In genomic region chr6:170291271-170292110, GRCh38 we compare ENCODE assay signal across 2 cellular contexts.
TF ChIP-seq lines count a peak whose summit lies in the region.

No MANE protein-coding gene starts in this region.

TF ChIP-seq in HCT116, 20 proteins besides CTCF, POLR2A, EP300 and RAD21:
- TF ChIP-seq ELF1 (IDR thresholded peaks at IDR 0.05; ENCODE audit: borderline replicate concordance, low read depth) (no peak), SP1 (IDR thresholded peaks at IDR 0.05; ENCODE audit: low read depth) (no peak), SRF (IDR thresholded peaks at IDR 0.05; ENCODE audit: low read depth) (no peak), ATF3 (IDR thresholded peaks at IDR 0.05) (no peak), JUND (IDR thresholded peaks at IDR 0.05) (no peak), SIN3A (IDR thresholded peaks at IDR 0.05; ENCODE audit: low read depth) (no peak), ZFX (IDR thresholded peaks at IDR 0.05) (no peak), EZH2 (IDR thresholded peaks at IDR 0.05) (no peak), POLR2AphosphoS5 (IDR thresholded peaks at IDR 0.05; ENCODE audit: low read depth, low read length) (no peak), FOSL1 (IDR thresholded peaks at IDR 0.05; ENCODE audit: low read depth) (no peak), MAX (IDR thresholded peaks at IDR 0.05) (no peak), ZNF274 (IDR thresholded peaks at IDR 0.05; ENCODE audit: low read depth, low read length) (no peak), CBX3 (IDR thresholded peaks at IDR 0.05; ENCODE audit: low read depth) (no peak), TCF7L2 (IDR thresholded peaks at IDR 0.05; ENCODE audit: borderline replicate concordance, extremely low read depth, insufficient read depth, insufficient read length) (no peak), ZBTB33 (IDR thresholded peaks at IDR 0.05; ENCODE audit: extremely low read depth, insufficient replicate concordance, low read length) (no peak), CEBPB (IDR thresholded peaks at IDR 0.05; ENCODE audit: low read depth) (no peak), REST (IDR thresholded peaks at IDR 0.05; ENCODE audit: low read depth) (no peak), EZH2phosphoT487 (IDR thresholded peaks at IDR 0.05; ENCODE audit: borderline replicate concordance) (no peak), YY1 (IDR thresholded peaks at IDR 0.05; ENCODE audit: extremely low read depth, insufficient replicate concordance, low read depth, low read length) (no peak)
TF ChIP-seq in HCT116: peak in this region for 0.

TF ChIP-seq in neural cell, 6 proteins besides CTCF, POLR2A, EP300 and RAD21:
- TF ChIP-seq EZH2 (IDR thresholded peaks at IDR 0.05; ENCODE audit: borderline replicate concordance, insufficient read depth, low read length, poor library complexity, severe bottlenecking) (no peak), TAF1 (IDR thresholded peaks at IDR 0.05; ENCODE audit: low read depth) (peak; percentile 67), REST (IDR thresholded peaks at IDR 0.05; ENCODE audit: borderline replicate concordance) (peak; percentile 77), SMC3 (conservative IDR thresholded peaks at IDR 0.05; ENCODE audit: poor library complexity) (peak; percentile 64), MXI1 (conservative IDR thresholded peaks at IDR 0.05; ENCODE audit: poor library complexity, severe bottlenecking) (peak; percentile 56), POLR2AphosphoS5 (IDR thresholded peaks at IDR 0.05) (peak; percentile 88)
